ENCODE assay signal across 23 cellular contexts in genomic region chr18:35956226-35956625, GRCh38.
"Had no signal": no experiment of that assay in that cellular context is flagged by ENCODE, and none has a peak within 500 bp of the region (broad histone marks: within the 10 kb centered on the region; RNA-seq: fewer than 3 reads in every experiment).

No MANE protein-coding gene starts in this region.

- H3K4me3 ChIP-seq: colonic mucosa, coronary artery, dorsolateral prefrontal cortex, esophagus muscularis mucosa, esophagus squamous epithelium, gastrocnemius medialis, gastroesophageal sphincter, heart left ventricle, heart right ventricle had no signal

- H3K27ac ChIP-seq: colonic mucosa, coronary artery, dorsolateral prefrontal cortex, epithelial cell of prostate, esophagus muscularis mucosa, esophagus squamous epithelium, foreskin keratinocyte, gastrocnemius medialis, gastroesophageal sphincter, heart left ventricle, heart right ventricle had no signal

- H3K4me1 ChIP-seq: colonic mucosa, esophagus muscularis mucosa, esophagus squamous epithelium, foreskin keratinocyte, gastrocnemius medialis, gastroesophageal sphincter, heart left ventricle, heart right ventricle had no signal

- DNase-seq: colonic mucosa; cortex of kidney; dermis blood vessel endothelial cell; dorsolateral prefrontal cortex; effector CD4-positive, alpha-beta T cell; effector CD8-positive, alpha-beta T cell; effector memory CD4-positive, alpha-beta T cell; effector memory CD8-positive, alpha-beta T cell; endodermal cell; erythroblast; esophagus squamous epithelium; foreskin fibroblast; foreskin keratinocyte; foreskin melanocyte; gastrocnemius medialis; glutamatergic neuron; head of caudate nucleus; heart left ventricle; heart right ventricle had no signal

- H3K9me3 ChIP-seq: colonic mucosa had no signal

- H3K36me3 ChIP-seq: colonic mucosa, esophagus muscularis mucosa, esophagus squamous epithelium, gastrocnemius medialis, gastroesophageal sphincter, heart left ventricle, heart right ventricle had no signal
